In the genomic region with DNA sequence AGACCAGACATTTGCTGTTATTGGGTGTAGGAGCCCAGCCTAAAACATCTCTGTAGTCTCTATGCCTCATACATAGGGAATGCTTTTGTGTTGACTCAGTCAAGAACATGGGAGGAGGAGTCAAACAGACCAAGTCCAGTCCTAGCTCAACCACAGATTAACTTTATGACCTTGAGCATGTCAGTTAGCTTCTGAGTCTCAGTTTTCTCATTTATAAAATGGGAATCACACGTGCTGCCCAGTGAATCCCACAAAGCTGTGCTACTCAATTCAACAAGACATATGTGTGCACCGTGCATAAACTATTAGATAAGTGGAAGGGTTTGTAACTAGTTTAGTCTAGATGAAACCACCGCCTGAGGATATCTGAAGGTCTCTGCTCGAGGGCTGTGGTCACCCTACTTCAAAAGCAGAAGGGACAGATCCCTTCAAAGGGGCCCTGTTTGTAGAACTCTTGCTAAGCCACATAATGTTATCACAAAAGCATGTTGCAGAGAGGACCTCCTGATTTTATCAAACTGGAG, we compare ENCODE assay signal across 14 cellular contexts.
DNase-seq lines count a peak whose midpoint lies in the region; ATAC-seq and TF ChIP-seq lines count a peak whose summit lies in the region.
"Had no signal": no experiment of that assay in that cellular context is flagged by ENCODE, and none has a peak within 500 bp of the region (broad histone marks: within the 10 kb centered on the region; RNA-seq: fewer than 3 reads in every experiment).

No MANE protein-coding gene starts in this region.

- H3K4me2 ChIP-seq in PC-3 (ENCODE audit: low read length) (no peak overlapping the region), mesendoderm (ENCODE audit: low read length) (no peak overlapping the region)
- H3K4me2 ChIP-seq: BLaER1 treated with 17β-estradiol and CSF1 and Interleukin-3, amounts not matched to agents 10 nM and 100 nM had no signal

- no peak overlapping the region for H4K8ac ChIP-seq in mesendoderm (ENCODE audit: low read depth, low read length)

- H3K18ac ChIP-seq in mesendoderm (ENCODE audit: low read length): no peak overlapping the region

- no peak overlapping the region for H3K4ac ChIP-seq in mesendoderm (ENCODE audit: low read depth, low read length)

- peak; percentile 90 for ATAC-seq in PC-3
- no peak for ATAC-seq in HG03025 (IDR thresholded peaks at IDR 0.05; ENCODE audit: low FRiP score, unreplicated experiment)
- no peak for ATAC-seq in GM18909 (IDR thresholded peaks at IDR 0.05; ENCODE audit: poor library complexity, unreplicated experiment)
- no peak for ATAC-seq in HG02759 (IDR thresholded peaks at IDR 0.05; ENCODE audit: unreplicated experiment)
- no peak for ATAC-seq in GM18870 (IDR thresholded peaks at IDR 0.05; ENCODE audit: unreplicated experiment)
- ATAC-seq: activated T-helper 17 cell treated with anti-CD3 and anti-CD28 coated beads, Interleukin-2, amount 50 U/mL, for 72 hours had no signal

- H3K79me1 ChIP-seq in mesendoderm (ENCODE audit: low read length): no peaks in the 10 kb centered on the region

- POLR2A ChIA-PET in PC-3 (lab: Charles Lee; ENCODE audit: unreplicated experiment): no interaction called here

- H3K36me3 ChIP-seq in PC-3 (ENCODE audit: low read depth, low read length) (no peaks in the 10 kb centered on the region), endodermal cell (ENCODE audit: control insufficient read depth, insufficient read depth, low read length) (no peaks in the 10 kb centered on the region), mesendoderm (ENCODE audit: control insufficient read depth, insufficient read depth, low read length) (no peaks in the 10 kb centered on the region)
- H3K36me3 ChIP-seq: BLaER1 treated with 17β-estradiol and CSF1 and Interleukin-3, amounts not matched to agents 10 nM and 100 nM had no signal

- H3K27ac Mint-ChIP-seq in endodermal cell: no peak overlapping the region
- H3K27ac Mint-ChIP-seq: activated T-helper 17 cell treated with anti-CD3 and anti-CD28 coated beads, Interleukin-2, amount 50 U/mL, for 72 hours had no signal

- intact Hi-C loops in PC-3 (cut with micrococcal nuclease): loop anchor here (5.0 to 10.0 kb wide), 2 partner anchors 252 to 1099 kb away; no protein-coding TSS in a partner anchor

- H2AK5ac ChIP-seq in mesendoderm (ENCODE audit: low read length): no peak overlapping the region

- H3K9me3 Mint-ChIP-seq in endodermal cell: peaks cover 5% of the 10 kb centered on the region
- H3K9me3 Mint-ChIP-seq: activated T-helper 17 cell treated with anti-CD3 and anti-CD28 coated beads, Interleukin-2, amount 50 U/mL, for 72 hours; neural crest cell had no signal

- no peak overlapping the region for H2AFZ ChIP-seq in PC-3 (ENCODE audit: low read length)

- H3K4me3 ChIP-seq in AG10803 (ENCODE audit: low read length) (no peak overlapping the region), PC-3 (ENCODE audit: low read length) (no peak overlapping the region), endodermal cell (ENCODE audit: low read length) (no peak overlapping the region), mesendoderm (ENCODE audit: low read length) (no peak overlapping the region)
- H3K4me3 ChIP-seq: BLaER1 treated with 17β-estradiol and CSF1 and Interleukin-3, amounts not matched to agents 10 nM and 100 nM had no signal

- CTCF ChIA-PET in PC-3 (lab: Charles Lee): no interaction called here

- H3K23ac ChIP-seq in mesendoderm (ENCODE audit: low read length): no peak overlapping the region

- H4K5ac ChIP-seq in mesendoderm (ENCODE audit: low read length): no peak overlapping the region

- no peak overlapping the region for H2BK120ac ChIP-seq in mesendoderm (ENCODE audit: low read depth, low read length)

- H3F3A ChIP-seq in PC-3 (ENCODE audit: low read length, unreplicated experiment): no peaks in the 10 kb centered on the region

- H3K9ac ChIP-seq in PC-3 (ENCODE audit: low read length) (no peak overlapping the region), endodermal cell (ENCODE audit: extremely low read depth, low read length, poor library complexity, severe bottlenecking) (no peak overlapping the region), mesendoderm (ENCODE audit: low read length) (no peak overlapping the region)
- H3K9ac ChIP-seq: BLaER1 treated with 17β-estradiol and CSF1 and Interleukin-3, amounts not matched to agents 10 nM and 100 nM had no signal

- no peaks in the 10 kb centered on the region for H3K27me3 ChIP-seq in PC-3 (ENCODE audit: low read length)
- no peaks in the 10 kb centered on the region for H3K27me3 ChIP-seq in endodermal cell (ENCODE audit: control insufficient read depth, insufficient read depth, low read length, poor library complexity, severe bottlenecking)
- no peaks in the 10 kb centered on the region for H3K27me3 ChIP-seq in mesendoderm (ENCODE audit: insufficient read depth, low read length, poor library complexity)
- H3K27me3 ChIP-seq: BLaER1 treated with 17β-estradiol and CSF1 and Interleukin-3, amounts not matched to agents 10 nM and 100 nM had no signal

- H4K20me1 ChIP-seq in PC-3 (ENCODE audit: low read length): no peaks in the 10 kb centered on the region
- H4K20me1 ChIP-seq: BLaER1 treated with 17β-estradiol and CSF1 and Interleukin-3, amounts not matched to agents 10 nM and 100 nM had no signal

- H3K4me3 Mint-ChIP-seq in endodermal cell: no peak overlapping the region
- H3K4me3 Mint-ChIP-seq: activated T-helper 17 cell treated with anti-CD3 and anti-CD28 coated beads, Interleukin-2, amount 50 U/mL, for 72 hours; neural crest cell had no signal

- peak; percentile 84 for DNase-seq in AG10803 (ENCODE audit: low read depth)
- peak; percentile 83 for DNase-seq in PC-3
- peak; percentile 7 for DNase-seq in endodermal cell
- DNase-seq in mesendoderm: peak; percentile 22
- DNase-seq: cortex of kidney, NCI-H1436 had no signal

- TF ChIP-seq CTCF in AG10803 (conservative IDR thresholded peaks at IDR 0.05; ENCODE audit: low read length): no peak
- TF ChIP-seq CTCF in PC-3 (conservative IDR thresholded peaks at IDR 0.05; ENCODE audit: low read depth, low read length): no peak
- TF ChIP-seq CTCF in endodermal cell (conservative IDR thresholded peaks at IDR 0.05): no peak

- H2BK5ac ChIP-seq in mesendoderm (ENCODE audit: low read length): no peak overlapping the region

- H3K9me3 ChIP-seq in PC-3 (ENCODE audit: low read length) (no peaks in the 10 kb centered on the region), endodermal cell (ENCODE audit: control insufficient read depth, low read length) (no peaks in the 10 kb centered on the region)

- H3K79me2 ChIP-seq in PC-3 (ENCODE audit: low read length): no peaks in the 10 kb centered on the region
- no peaks in the 10 kb centered on the region for H3K79me2 ChIP-seq in mesendoderm (ENCODE audit: control insufficient read depth, insufficient read depth, low read length)

- H3K27ac ChIP-seq in PC-3 (ENCODE audit: low read length) (no peak overlapping the region), endodermal cell (ENCODE audit: low read depth, low read length) (no peak overlapping the region), mesendoderm (ENCODE audit: low read depth, low read length) (no peak overlapping the region)
- H3K27ac ChIP-seq: BLaER1 treated with 17β-estradiol and CSF1 and Interleukin-3, amounts not matched to agents 10 nM and 100 nM; HL-60 had no signal

- 79 to 86% methylated on average over 2 to 4 of the region's 4 CpGs for WGBS in endodermal cell (ENCODE audit: insufficient coverage in 1 of 2, insufficient read length in 1 of 2), 2 experiments
- no CpG with 5 or more reads among the region's 4 CpGs for WGBS in mesendoderm (ENCODE audit: extremely low coverage, insufficient coverage, low lambda C conversion rate)

- H3K36me3 Mint-ChIP-seq in endodermal cell (ENCODE audit: low read depth): no peaks in the 10 kb centered on the region

- H3K4me1 ChIP-seq in PC-3 (ENCODE audit: insufficient read depth, low read length): peaks cover 11% of the 10 kb centered on the region
- H3K4me1 ChIP-seq in endodermal cell (ENCODE audit: control insufficient read depth, insufficient read depth, low read length): no peaks in the 10 kb centered on the region
- no peaks in the 10 kb centered on the region for H3K4me1 ChIP-seq in mesendoderm (ENCODE audit: control insufficient read depth, low read depth, low read length)
- H3K4me1 ChIP-seq: BLaER1 treated with 17β-estradiol and CSF1 and Interleukin-3, amounts not matched to agents 10 nM and 100 nM had no signal

- no TSS peak for BruUV-seq in PC-3 (replicated peaks; lab: Mats Ljungman, UMichigan)

- H3K27me3 Mint-ChIP-seq in endodermal cell (ENCODE audit: insufficient read depth): peaks cover 7% of the 10 kb centered on the region

- no peaks in the 10 kb centered on the region for H3K9me2 ChIP-seq in PC-3 (replicated peaks; ENCODE audit: low read length)

- H3K56ac ChIP-seq in mesendoderm (ENCODE audit: low read length): no peak overlapping the region

- no peak overlapping the region for H2BK15ac ChIP-seq in mesendoderm (replicated peaks; ENCODE audit: low read depth)

- H3K4me1 Mint-ChIP-seq in endodermal cell: peaks cover 6% of the 10 kb centered on the region
- H3K4me1 Mint-ChIP-seq: activated T-helper 17 cell treated with anti-CD3 and anti-CD28 coated beads, Interleukin-2, amount 50 U/mL, for 72 hours had no signal

Comparison
In these comparisons a context has a peak if more than half of its experiments do, and no peak if none do; other contexts are left out.
1. DNase-seq: peak in every context shown above with its lines; median percentile 84 in AG10803; 83 in PC-3; 22 in mesendoderm; 7 in endodermal cell.